In the genomic region with DNA sequence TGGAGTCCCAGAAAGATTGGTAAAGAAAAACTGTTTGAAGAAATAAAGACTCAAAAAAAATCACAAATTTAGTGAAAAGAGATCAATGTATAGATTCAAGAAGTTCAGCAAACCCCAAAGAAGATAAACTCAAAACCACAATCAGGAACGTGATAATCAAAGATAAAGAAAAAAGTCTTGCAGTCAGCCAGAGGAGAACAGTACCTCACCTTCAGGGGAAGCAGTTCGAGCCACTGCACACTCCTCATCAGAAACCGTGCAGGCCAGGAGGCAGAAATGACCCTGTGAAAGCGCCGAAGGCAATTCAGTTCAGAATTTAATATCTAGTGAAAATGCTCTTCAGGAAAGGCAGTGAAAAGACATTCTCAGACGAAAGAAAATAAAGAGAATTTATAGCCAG, we compare ENCODE assay signal across 1 cellular context.
TF ChIP-seq lines count a peak whose summit lies in the region.

No MANE protein-coding gene starts in this region.

TF ChIP-seq in GM23338, 12 proteins besides CTCF, POLR2A, EP300 and RAD21:
- TF ChIP-seq ZNF462 (CRISPR knock-in tag; IDR thresholded peaks at IDR 0.05) (no peak), STAT1 (IDR thresholded peaks at IDR 0.05; ENCODE audit: unreplicated experiment) (no peak), ZNF114 (CRISPR knock-in tag; IDR thresholded peaks at IDR 0.05) (no peak), CREB1 (CRISPR knock-in tag; IDR thresholded peaks at IDR 0.05; ENCODE audit: low read depth) (no peak), ZNF331 (CRISPR knock-in tag; IDR thresholded peaks at IDR 0.05; ENCODE audit: low read depth) (no peak), EZH2 (IDR thresholded peaks at IDR 0.05; ENCODE audit: low read depth, unreplicated experiment) (no peak), POLR2AphosphoS5 (IDR thresholded peaks at IDR 0.05; ENCODE audit: low read depth) (no peak), EZH2phosphoT487 (IDR thresholded peaks at IDR 0.05; ENCODE audit: unreplicated experiment) (no peak), NANOG (IDR thresholded peaks at IDR 0.05; ENCODE audit: borderline replicate concordance) (no peak), JUNB (IDR thresholded peaks at IDR 0.05; ENCODE audit: unreplicated experiment) (no peak)
- TF ChIP-seq, protein P1, sequence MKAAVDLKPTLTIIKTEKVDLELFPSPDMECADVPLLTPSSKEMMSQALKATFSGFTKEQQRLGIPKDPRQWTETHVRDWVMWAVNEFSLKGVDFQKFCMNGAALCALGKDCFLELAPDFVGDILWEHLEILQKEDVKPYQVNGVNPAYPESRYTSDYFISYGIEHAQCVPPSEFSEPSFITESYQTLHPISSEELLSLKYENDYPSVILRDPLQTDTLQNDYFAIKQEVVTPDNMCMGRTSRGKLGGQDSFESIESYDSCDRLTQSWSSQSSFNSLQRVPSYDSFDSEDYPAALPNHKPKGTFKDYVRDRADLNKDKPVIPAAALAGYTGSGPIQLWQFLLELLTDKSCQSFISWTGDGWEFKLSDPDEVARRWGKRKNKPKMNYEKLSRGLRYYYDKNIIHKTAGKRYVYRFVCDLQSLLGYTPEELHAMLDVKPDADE (IDR thresholded peaks at IDR 0.05), result no peak
- TF ChIP-seq, protein P2, sequence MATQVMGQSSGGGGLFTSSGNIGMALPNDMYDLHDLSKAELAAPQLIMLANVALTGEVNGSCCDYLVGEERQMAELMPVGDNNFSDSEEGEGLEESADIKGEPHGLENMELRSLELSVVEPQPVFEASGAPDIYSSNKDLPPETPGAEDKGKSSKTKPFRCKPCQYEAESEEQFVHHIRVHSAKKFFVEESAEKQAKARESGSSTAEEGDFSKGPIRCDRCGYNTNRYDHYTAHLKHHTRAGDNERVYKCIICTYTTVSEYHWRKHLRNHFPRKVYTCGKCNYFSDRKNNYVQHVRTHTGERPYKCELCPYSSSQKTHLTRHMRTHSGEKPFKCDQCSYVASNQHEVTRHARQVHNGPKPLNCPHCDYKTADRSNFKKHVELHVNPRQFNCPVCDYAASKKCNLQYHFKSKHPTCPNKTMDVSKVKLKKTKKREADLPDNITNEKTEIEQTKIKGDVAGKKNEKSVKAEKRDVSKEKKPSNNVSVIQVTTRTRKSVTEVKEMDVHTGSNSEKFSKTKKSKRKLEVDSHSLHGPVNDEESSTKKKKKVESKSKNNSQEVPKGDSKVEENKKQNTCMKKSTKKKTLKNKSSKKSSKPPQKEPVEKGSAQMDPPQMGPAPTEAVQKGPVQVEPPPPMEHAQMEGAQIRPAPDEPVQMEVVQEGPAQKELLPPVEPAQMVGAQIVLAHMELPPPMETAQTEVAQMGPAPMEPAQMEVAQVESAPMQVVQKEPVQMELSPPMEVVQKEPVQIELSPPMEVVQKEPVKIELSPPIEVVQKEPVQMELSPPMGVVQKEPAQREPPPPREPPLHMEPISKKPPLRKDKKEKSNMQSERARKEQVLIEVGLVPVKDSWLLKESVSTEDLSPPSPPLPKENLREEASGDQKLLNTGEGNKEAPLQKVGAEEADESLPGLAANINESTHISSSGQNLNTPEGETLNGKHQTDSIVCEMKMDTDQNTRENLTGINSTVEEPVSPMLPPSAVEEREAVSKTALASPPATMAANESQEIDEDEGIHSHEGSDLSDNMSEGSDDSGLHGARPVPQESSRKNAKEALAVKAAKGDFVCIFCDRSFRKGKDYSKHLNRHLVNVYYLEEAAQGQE (IDR thresholded peaks at IDR 0.05; ENCODE audit: unreplicated experiment), result no peak
